ENCODE assay signal across 8 cellular contexts in the genomic region with DNA sequence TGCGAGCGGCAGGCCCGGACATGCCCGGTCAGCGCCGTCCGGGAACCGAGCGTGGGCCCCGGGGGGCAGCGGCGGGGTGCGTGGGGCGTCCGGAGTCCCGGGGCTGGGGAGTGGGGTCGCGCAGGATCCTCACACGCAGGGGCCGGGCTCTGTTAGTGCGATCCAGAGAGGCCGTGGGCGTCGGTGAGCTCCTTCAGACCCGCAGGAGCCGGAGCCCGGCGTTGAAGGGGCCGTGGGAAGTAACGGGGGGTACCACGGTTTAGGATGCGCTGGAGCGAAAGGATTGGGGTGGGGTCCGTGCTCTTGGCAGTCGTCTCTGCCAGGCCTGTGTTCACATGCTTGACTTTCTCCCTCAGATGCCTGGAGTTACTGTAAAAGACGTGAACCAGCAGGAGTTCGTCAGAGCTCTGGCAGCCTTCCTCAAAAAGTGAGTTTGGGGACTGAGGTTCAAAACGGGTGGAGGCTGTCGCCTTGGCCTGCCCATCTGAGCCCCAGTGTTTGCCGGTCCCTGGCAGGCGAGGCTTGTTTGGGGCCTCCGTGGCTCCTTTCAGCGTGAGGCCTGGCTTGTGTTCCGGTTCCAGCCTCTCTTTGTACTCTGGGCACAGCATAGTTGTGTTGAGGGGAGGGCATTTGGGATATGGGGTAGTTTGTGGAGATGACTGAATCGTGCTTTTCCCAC. TPM values are rescaled to one million over a fixed set of nuclear protein-coding genes. Genes with fewer than 3 reads are reported as not detected.
A peak's percentile ranks its signal among the peaks of the same experiment; 100 is the strongest.
DNase-seq lines count a peak whose midpoint lies in the region; FAIRE-seq and TF ChIP-seq lines count a peak whose summit lies in the region.

No MANE protein-coding gene starts in this region.

- H3K4me3 ChIP-seq in PC-9 (peak overlapping the region; percentile 98), dorsolateral prefrontal cortex (peak overlapping the region; percentile 51 to 99 (median 90)), mucosa of stomach (ENCODE audit: low read length) (peak overlapping the region; percentile 72)

- H3K9ac ChIP-seq in mucosa of stomach (ENCODE audit: low read length) = peak overlapping the region; percentile 94

- H3K79me2 ChIP-seq in PC-9 (ENCODE audit: low read depth) = peaks cover 55% of the 10 kb centered on the region

- peaks cover 47% of the 10 kb centered on the region for H4K20me1 ChIP-seq in PC-9 (ENCODE audit: insufficient read depth)

- FAIRE-seq in GM12892 (lab: Jason Lieb, UNC) (peak; percentile 75), frontal cortex (lab: Jason Lieb, UNC) (no peak)

- peak overlapping the region; percentile 96 for H3K4me2 ChIP-seq in PC-9

- no TSS peak for BruUV-seq in PC-9 (replicated peaks; lab: Mats Ljungman, UMichigan)

- H3K4me1 ChIP-seq in PC-9 (replicated peaks; ENCODE audit: insufficient read depth) (peaks cover 48% of the 10 kb centered on the region), mucosa of stomach (ENCODE audit: control insufficient read depth, insufficient read depth, low read length) (peaks cover 37% of the 10 kb centered on the region)

- POLR2A ChIA-PET in PC-9 (lab: Charles Lee; ENCODE audit: unreplicated experiment) = interaction anchor here (0.5 to 0.9 kb wide), 3 partner anchors 79 to 99 kb away, joined by 3 to 5 read pairs (median 4); a partner anchor contains a TSS

- TF ChIP-seq CTCF in PC-9 (conservative IDR thresholded peaks at IDR 0.05) (no peak), dorsolateral prefrontal cortex (IDR thresholded peaks at IDR 0.05 in 54 of 56, conservative IDR thresholded peaks at IDR 0.05 in 2 of 56; ENCODE audit: low read depth in 1 of 56, partially characterized antibody in 56 of 56) (no peak)

- H3F3A ChIP-seq in PC-9 (ENCODE audit: insufficient read depth, low read depth) = peaks cover 51% of the 10 kb centered on the region

- H3K36me3 ChIP-seq in PC-9 (ENCODE audit: low read depth) = peaks cover 47% of the 10 kb centered on the region
- peaks cover 9% of the 10 kb centered on the region for H3K36me3 ChIP-seq in mucosa of stomach (ENCODE audit: control insufficient read depth, insufficient read depth, low read length)

- DNase-seq in GM12892 (ENCODE audit: insufficient read length) (no peak), PC-9 (no peak), dorsolateral prefrontal cortex (peak in 1 of 10 donors; percentile 25), inferior parietal cortex (ENCODE audit: extremely low spot score) (no peak), D341Med (ENCODE audit: low spot score) (no peak), MV-4-11 (lab: John Stamatoyannopoulos, UW) (no peak), frontal cortex (ENCODE audit: low spot score in 2 of 2) (no peak)

- TF ChIP-seq POLR2A in GM12892 (IDR thresholded peaks at IDR 0.05; ENCODE audit: low read depth, low read length) = no peak

- H2AFZ ChIP-seq in PC-9 = no peak overlapping the region

- H3K9me3 ChIP-seq in PC-9 (ENCODE audit: insufficient read depth, low read depth) (no peaks in the 10 kb centered on the region), mucosa of stomach (ENCODE audit: control insufficient read depth, low read length) (no peaks in the 10 kb centered on the region)

- H3K27ac ChIP-seq in PC-9 (peak overlapping the region; percentile 96), dorsolateral prefrontal cortex (peak overlapping the region in 50 of 59 donors; percentile 43 to 99 (median 96))

- H3K27me3 ChIP-seq in PC-9 (ENCODE audit: insufficient read depth, low read depth) = no peaks in the 10 kb centered on the region
- H3K27me3 ChIP-seq in dorsolateral prefrontal cortex = no peaks in the 10 kb centered on the region
- H3K27me3 ChIP-seq in mucosa of stomach (ENCODE audit: control insufficient read depth, insufficient read depth, low read length) = no peaks in the 10 kb centered on the region

- H3K9me2 ChIP-seq in PC-9 (ENCODE audit: insufficient read depth) = no peaks in the 10 kb centered on the region

- intact Hi-C loops in PC-9 (cut with micrococcal nuclease; ENCODE audit: unreplicated experiment) = no loop called here
- intact Hi-C loops in dorsolateral prefrontal cortex (cut with DNase I) = loop anchor here (1.0 to 5.0 kb wide), 5 partner anchors 22 to 217 kb away; a partner anchor contains a TSS

- CTCF ChIA-PET in PC-9 (lab: Charles Lee) = interaction anchor here (0.6 kb wide), 2 partner anchors 85 to 304 kb away, joined by 4 to 8 read pairs; no protein-coding TSS in a partner anchor

RNA-seq across cellular contexts. Expression of a gene that starts 0.5 kb away (rescaled TPM):
- polyA plus RNA-seq in GM12892 (2012; ENCODE audit: missing spikeins) = 4,494 TPM
- total RNA-seq in PC-9 (2021) (2,593 and 3,356 TPM in 2 replicates), dorsolateral prefrontal cortex (100 to 1,000 TPM; 344 to 718 (median 462) TPM), frontal cortex (395 TPM)

RNA-seq across cellular contexts. Expression of a gene that starts 15.7 kb away (rescaled TPM):
- polyA plus RNA-seq in GM12892 (2012; ENCODE audit: missing spikeins) = not detected
- total RNA-seq in PC-9 (2021) = not detected in 2 replicates
- total RNA-seq in dorsolateral prefrontal cortex = not detected
- total RNA-seq in frontal cortex = not detected

RNA-seq across cellular contexts. Expression of a gene that starts 16.1 kb away (rescaled TPM):
- not detected for polyA plus RNA-seq in GM12892 (2012; ENCODE audit: missing spikeins)
- total RNA-seq in PC-9 (2021) (not detected in 2 replicates), dorsolateral prefrontal cortex (not detected), frontal cortex (not detected)

RNA-seq across cellular contexts. Expression of a gene that starts 16.5 kb away (rescaled TPM):
- polyA plus RNA-seq in GM12892 (2012; ENCODE audit: missing spikeins) = 249 TPM
- total RNA-seq in PC-9 (2021) = 0.33 and 0.59 TPM in 2 replicates
- under 1 TPM in 10 of 120 experiments, not detected in 110; 0.28 to 0.98 (median 0.50) TPM for total RNA-seq in dorsolateral prefrontal cortex
- not detected for total RNA-seq in frontal cortex

RNA-seq across cellular contexts. Expression of a gene that starts 22.4 kb away (rescaled TPM):
- polyA plus RNA-seq in GM12892 (2012; ENCODE audit: missing spikeins) = 67.2 TPM
- total RNA-seq in PC-9 (2021) (101 and 109 TPM in 2 replicates), dorsolateral prefrontal cortex (100 to 1,000 TPM in 10 of 120 experiments, 10 to 100 TPM in 110; 36.8 to 145 (median 73.8) TPM), frontal cortex (10.2 TPM)
